ENCODE assay signal across 8 cellular contexts in genomic region chr1:223845810-223846667, GRCh38. TPM values are rescaled to one million over a fixed set of nuclear protein-coding genes. Genes with fewer than 3 reads are reported as not detected.
DNase-seq lines count a peak whose midpoint lies in the region; ATAC-seq and TF ChIP-seq lines count a peak whose summit lies in the region.

TP53BP2 (minus strand) TSS chr1:223845947; CDS start chr1:223845680, 267 bp downstream.

- DNase-seq in CD14-positive monocyte (ENCODE audit: low spot score) (peak; percentile 87), GM19240 (ENCODE audit: insufficient read length, low spot score) (peak; percentile 32), NCI-H526 treated with DMSO at 0.1 percent for 48 hours (lab: John Stamatoyannopoulos, UW) (peak; percentile 69), dedifferentiated amniotic fluid mesenchymal stem cell (ENCODE audit: extremely low spot score) (peak; percentile 84), left lung (peak; percentile 90 to 98)
- peak; percentile 82 for DNase-seq in activated CD4-positive, alpha-beta T cell treated with anti-CD3 and anti-CD28 coated beads, Interleukin-2, amount 50 U/mL, for 1 hour
- peak; percentile 88 for DNase-seq in stimulated activated CD4-positive, alpha-beta T cell treated with anti-CD3 and anti-CD28 coated beads, Interleukin-4, amount 100 ng/mL, for 1 hour

- H3K4me3 ChIP-seq in left lung, result peak within 1 kb of the TSS; percentile 78 to 84

- no peaks in the 10 kb centered on the region for H3K27me3 ChIP-seq in left lung

- peak; percentile 66 for TF ChIP-seq CTCF in CD14-positive monocyte (IDR thresholded peaks at IDR 0.05)
- peak; percentile 59 to 63 for TF ChIP-seq CTCF in left lung (IDR thresholded peaks at IDR 0.05)

- no peaks in the 10 kb centered on the region for H3K9me3 ChIP-seq in left lung

- H3K4me3 Mint-ChIP-seq in CD14-positive monocyte, result peak within 1 kb of the TSS; percentile 95 to 97

- no peaks in the 10 kb centered on the region for H3K9me3 Mint-ChIP-seq in CD14-positive monocyte

- intact Hi-C loops in CD14-positive monocyte (cut with micrococcal nuclease), result loop anchor here (2.0 to 10.0 kb wide), 2 partner anchors 35 to 51 kb away; no protein-coding TSS in a partner anchor
- intact Hi-C loops in left lung (cut with DNase I), result no loop called here

- peaks cover 32% of the 10 kb centered on the region for H3K4me1 Mint-ChIP-seq in CD14-positive monocyte

- peak within 1 kb of the TSS; percentile 95 to 99 (median 97) for H3K27ac Mint-ChIP-seq in CD14-positive monocyte

- no peaks in the 10 kb centered on the region for H3K36me3 Mint-ChIP-seq in CD14-positive monocyte

- peak within 1 kb of the TSS; percentile 99 to 100 for H3K27ac ChIP-seq in left lung

- ATAC-seq in HG03457 (IDR thresholded peaks at IDR 0.05; ENCODE audit: unreplicated experiment) (peak; percentile 62), left lung (peak; percentile 89)

- no peaks in the 10 kb centered on the region for H3K36me3 ChIP-seq in left lung

- H3K27me3 Mint-ChIP-seq in CD14-positive monocyte (ENCODE audit: low read depth in 3 of 3), result no peaks in the 10 kb centered on the region

- H3K4me1 ChIP-seq in left lung, result peaks cover 12 to 45% of the 10 kb centered on the region in 2 donors

RNA-seq across cellular contexts. Expression of gene TP53BP2, which starts in this region (rescaled TPM):
- 1 to 10 TPM; 5.7 to 8.8 TPM for polyA plus RNA-seq in CD14-positive monocyte
- total RNA-seq in left lung, result 10 to 100 TPM; 54.2 to 58.2 TPM

Comparison
In these comparisons a context has a peak if more than half of its experiments do, and no peak if none do; other contexts are left out.
1. Peak in every context shown above with its lines: DNase-seq, ATAC-seq, H3K4me3 ChIP-seq and H3K27ac ChIP-seq.
2. DNase-seq: peak in every context shown above with its lines; median percentile 94 in left lung; 88 in stimulated activated CD4-positive, alpha-beta T cell treated with anti-CD3 and anti-CD28 coated beads, Interleukin-4, amount 100 ng/mL, for 1 hour; 87 in CD14-positive monocyte; 84 in dedifferentiated amniotic fluid mesenchymal stem cell; 82 in activated CD4-positive, alpha-beta T cell treated with anti-CD3 and anti-CD28 coated beads, Interleukin-2, amount 50 U/mL, for 1 hour; 69 in NCI-H526 treated with DMSO at 0.1 percent for 48 hours; 32 in GM19240.
3. intact Hi-C loops: an anchor here in CD14-positive monocyte (2.0 to 10.0 kb wide); none called in left lung.